ENCODE assay signal across 9 cellular contexts in the genomic region with DNA sequence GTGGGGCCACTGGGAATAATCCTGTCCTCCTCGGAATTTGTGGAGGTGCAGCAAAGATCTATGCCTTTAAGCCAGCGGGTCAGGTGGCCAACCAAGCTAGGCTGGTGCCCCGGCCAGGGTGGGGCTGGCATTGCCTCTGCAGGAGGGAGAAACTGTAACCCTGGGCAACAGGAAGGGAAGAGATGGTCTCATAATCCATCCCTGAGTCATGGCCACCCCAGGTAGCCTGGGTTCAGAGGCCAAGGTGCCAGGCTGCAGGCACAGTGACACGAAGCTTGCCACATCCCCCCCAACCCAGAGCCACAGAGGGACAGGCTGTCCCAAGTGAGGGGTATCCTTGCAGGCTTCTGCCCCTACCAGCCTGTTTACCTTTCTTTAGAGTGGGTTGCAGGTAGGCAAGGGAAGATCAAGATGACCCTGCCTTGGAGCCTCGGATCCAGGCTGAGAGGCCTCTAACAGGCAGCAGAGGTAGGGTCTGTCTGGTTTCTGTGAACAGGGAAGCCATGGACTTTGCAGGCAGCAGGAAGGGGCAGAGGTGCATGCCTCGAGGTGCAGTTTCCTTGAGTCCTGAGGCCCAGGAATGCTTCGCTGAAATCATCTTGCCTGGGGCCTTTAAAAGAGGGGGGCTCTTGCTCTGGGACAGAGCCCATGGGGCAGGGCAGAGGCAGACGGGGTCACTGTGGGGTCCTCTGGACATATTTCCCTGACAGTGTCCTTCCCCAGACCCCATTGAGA. TPM values are rescaled to one million over a fixed set of nuclear protein-coding genes. Genes with fewer than 3 reads are reported as not detected.
DNase-seq lines count a peak whose midpoint lies in the region; ATAC-seq, FAIRE-seq and TF ChIP-seq lines count a peak whose summit lies in the region.
"Had no signal": no experiment of that assay in that cellular context is flagged by ENCODE, and none has a peak within 500 bp of the region (broad histone marks: within the 10 kb centered on the region; RNA-seq: fewer than 3 reads in every experiment).

No MANE protein-coding gene starts in this region.

- POLR2A ChIA-PET in activated CD4-positive, alpha-beta memory T cell treated with anti-CD3 and anti-CD28 coated beads for 36 hours (lab: Charles Lee) = interaction anchor here (7.1 kb wide), 1 partner anchor 23 kb away, joined by 97 read pairs; the partner anchor contains the start of gene RPL23
- POLR2A ChIA-PET in HEK293T (lab: Yijun Ruan, JAX) = interaction anchor here (5.1 to 8.4 kb wide), 2 partner anchors 7 to 20 kb away, joined by 42 to 125 read pairs; partner anchors contain the start of gene RPL23

- intact Hi-C loops in activated CD4-positive, alpha-beta memory T cell treated with anti-CD3 and anti-CD28 coated beads for 36 hours (cut with micrococcal nuclease) = loop anchor here (5.0 kb wide), 1 partner anchor 93 kb away; the partner anchor contains the start of gene FBXO47

- H3K4me3 ChIP-seq in keratinocyte (ENCODE audit: control insufficient read depth in 2 of 3, extremely low read depth in 1 of 3, insufficient read depth in 2 of 3, low read depth in 1 of 3, low read length in 3 of 3) (peak overlapping the region in 1 of 3 experiments; percentile 5), stomach smooth muscle (ENCODE audit: low read length in 2 of 2) (peak overlapping the region in 1 of 2 donors; percentile 62)

- H3K27me3 ChIP-seq in keratinocyte (ENCODE audit: control insufficient read depth, extremely low read depth, insufficient read depth, low read length) (no peaks in the 10 kb centered on the region), stomach smooth muscle (ENCODE audit: control insufficient read depth in 1 of 2, insufficient read depth in 2 of 2, low read length in 2 of 2) (no peaks in the 10 kb centered on the region)

- FAIRE-seq in keratinocyte (lab: Jason Lieb, UNC) = no peak
- FAIRE-seq: frontal cortex had no signal

- H3K4me1 ChIP-seq in keratinocyte (ENCODE audit: control insufficient read depth, extremely low read depth, insufficient read depth, low read length) (peaks cover 64% of the 10 kb centered on the region), stomach smooth muscle (ENCODE audit: control insufficient read depth, insufficient read depth, low read length) (peaks cover 62% of the 10 kb centered on the region)

- H3K4me1 Mint-ChIP-seq in T-helper 1 cell treated with Interleukin-12 subunit alpha and Interleukin-12 subunit beta and Interleukin-4 antibody, amounts not matched to agents 30 μg/mL and 1 μg/mL, for 36 hours (ENCODE audit: low read depth) = peaks cover 54% of the 10 kb centered on the region
- peaks cover 75% of the 10 kb centered on the region for H3K4me1 Mint-ChIP-seq in activated CD4-positive, alpha-beta memory T cell treated with anti-CD3 and anti-CD28 coated beads for 36 hours (ENCODE audit: low read depth)

- H3K79me2 ChIP-seq in keratinocyte (ENCODE audit: control insufficient read depth, insufficient read depth, low read length) = peaks cover 85% of the 10 kb centered on the region

- H2AFZ ChIP-seq in keratinocyte (ENCODE audit: control insufficient read depth, low read length) = no peak overlapping the region

- H3K36me3 ChIP-seq in keratinocyte (ENCODE audit: control insufficient read depth in 2 of 2, extremely low read depth in 1 of 2, insufficient read depth in 2 of 2, low read length in 2 of 2) (peaks cover 25 to 29% of the 10 kb centered on the region in 2 experiments), stomach smooth muscle (ENCODE audit: control insufficient read depth in 2 of 2, insufficient read depth in 2 of 2, low read length in 2 of 2) (peaks cover 4 to 13% of the 10 kb centered on the region in 2 donors)

- H3K9ac ChIP-seq in keratinocyte (ENCODE audit: control insufficient read depth, extremely low read depth, insufficient read depth, low read length) = no peak overlapping the region
- peak overlapping the region; percentile 30 to 42 for H3K9ac ChIP-seq in stomach smooth muscle (ENCODE audit: low read length in 2 of 2)

- H3K36me3 Mint-ChIP-seq in T-helper 1 cell treated with Interleukin-12 subunit alpha and Interleukin-12 subunit beta and Interleukin-4 antibody, amounts not matched to agents 30 μg/mL and 1 μg/mL, for 36 hours (ENCODE audit: low read depth) = peaks cover 15% of the 10 kb centered on the region
- peaks cover 23% of the 10 kb centered on the region for H3K36me3 Mint-ChIP-seq in activated CD4-positive, alpha-beta memory T cell treated with anti-CD3 and anti-CD28 coated beads for 36 hours

- H3K4me2 ChIP-seq in keratinocyte (ENCODE audit: control insufficient read depth, extremely low read depth, insufficient read depth, low read depth, low read length) = peak overlapping the region; percentile 99

- H3K9me1 ChIP-seq in keratinocyte (ENCODE audit: control insufficient read depth, extremely low read depth, insufficient read depth, low read length) = peaks cover 5% of the 10 kb centered on the region

- H3K9me3 Mint-ChIP-seq in T-helper 1 cell treated with Interleukin-12 subunit alpha and Interleukin-12 subunit beta and Interleukin-4 antibody, amounts not matched to agents 30 μg/mL and 1 μg/mL, for 36 hours = no peaks in the 10 kb centered on the region
- no peaks in the 10 kb centered on the region for H3K9me3 Mint-ChIP-seq in activated CD4-positive, alpha-beta memory T cell treated with anti-CD3 and anti-CD28 coated beads for 36 hours

- ATAC-seq in GM21390 (IDR thresholded peaks at IDR 0.05; ENCODE audit: unreplicated experiment) = no peak

- dilution Hi-C loops in keratinocyte (cut with MboI; ENCODE audit: extremely low pct_ligation_motif_present, low sequenced_read_pairs) = no loop called here

- TF ChIP-seq CTCF in keratinocyte (optimal IDR thresholded peaks at IDR 0.05 in 1 of 3, IDR thresholded peaks at IDR 0.05 in 1 of 3, conservative IDR thresholded peaks at IDR 0.05 in 1 of 3; ENCODE audit: extremely low read depth in 1 of 3, insufficient read depth in 2 of 3, low read length in 3 of 3) = no peak

- no peaks in the 10 kb centered on the region for H3K27me3 Mint-ChIP-seq in T-helper 1 cell treated with Interleukin-12 subunit alpha and Interleukin-12 subunit beta and Interleukin-4 antibody, amounts not matched to agents 30 μg/mL and 1 μg/mL, for 36 hours (ENCODE audit: low read depth)
- H3K27me3 Mint-ChIP-seq in activated CD4-positive, alpha-beta memory T cell treated with anti-CD3 and anti-CD28 coated beads for 36 hours = no peaks in the 10 kb centered on the region

- H3K27ac ChIP-seq in keratinocyte (ENCODE audit: control insufficient read depth, insufficient read depth, low read length) (no peak overlapping the region), stomach smooth muscle (ENCODE audit: low read length) (peak overlapping the region; percentile 53)

- no peak overlapping the region for H3K27ac Mint-ChIP-seq in T-helper 1 cell treated with Interleukin-12 subunit alpha and Interleukin-12 subunit beta and Interleukin-4 antibody, amounts not matched to agents 30 μg/mL and 1 μg/mL, for 36 hours
- peak overlapping the region; percentile 80 for H3K27ac Mint-ChIP-seq in activated CD4-positive, alpha-beta memory T cell treated with anti-CD3 and anti-CD28 coated beads for 36 hours

- CTCF ChIA-PET in activated CD4-positive, alpha-beta memory T cell treated with anti-CD3 and anti-CD28 coated beads for 36 hours (lab: Charles Lee) = interaction anchor here (1.2 to 3.0 kb wide), 4 partner anchors 20 to 52 kb away, joined by 3 to 16 read pairs (median 5); partner anchors contain the start of gene LASP1NB
- CTCF ChIA-PET in HEK293T (lab: Yijun Ruan, JAX) = interaction anchor here (0.7 kb wide), 1 partner anchor 301 kb away, joined by 3 read pairs; no protein-coding TSS in a partner anchor

- peaks cover 28% of the 10 kb centered on the region for H4K20me1 ChIP-seq in keratinocyte (ENCODE audit: control insufficient read depth, extremely low read depth, insufficient read depth, low read length)

- peak overlapping the region; percentile 28 for H3K4me3 Mint-ChIP-seq in T-helper 1 cell treated with Interleukin-12 subunit alpha and Interleukin-12 subunit beta and Interleukin-4 antibody, amounts not matched to agents 30 μg/mL and 1 μg/mL, for 36 hours
- no peak overlapping the region for H3K4me3 Mint-ChIP-seq in activated CD4-positive, alpha-beta memory T cell treated with anti-CD3 and anti-CD28 coated beads for 36 hours

- H3K9me3 ChIP-seq in keratinocyte (ENCODE audit: control insufficient read depth, low read depth, low read length) (no peaks in the 10 kb centered on the region), stomach smooth muscle (ENCODE audit: control insufficient read depth in 2 of 2, low read length in 2 of 2) (no peaks in the 10 kb centered on the region)

- no peak for DNase-seq in T-helper 1 cell
- no peak for DNase-seq in activated CD4-positive, alpha-beta memory T cell treated with anti-CD3 and anti-CD28 coated beads for 36 hours
- DNase-seq in keratinocyte (ENCODE audit: low read depth, low spot score) = no peak
- no peak for DNase-seq in iPS-NIHi11 (ENCODE audit: low spot score)
- no peak for DNase-seq in HEK293T (ENCODE audit: extremely low spot score)

RNA-seq across cellular contexts. Expression of gene LASP1, which starts 4.0 kb away (rescaled TPM):
- total RNA-seq in activated CD4-positive, alpha-beta memory T cell treated with anti-CD3 and anti-CD28 coated beads for 36 hours = 100 to 1,000 TPM; 134 to 139 TPM
- 72.5 to 117 TPM (median 88.1 TPM) in 3 replicates for polyA plus RNA-seq in keratinocyte
- polyA plus RNA-seq in keratinocyte (2011; ENCODE audit: low read depth) = 60.3 TPM
- 84.7 and 110 TPM in 2 replicates for polyA plus RNA-seq in keratinocyte (2011; cell fraction: cytosol; rRNA removed)
- polyA plus RNA-seq in keratinocyte (2011; cell fraction: nucleus; rRNA removed) = 103 and 116 TPM in 2 replicates
- 51.4 and 174 TPM in 2 replicates for polyA plus RNA-seq in keratinocyte (2012; ENCODE audit: low replicate concordance)
- 134 to 233 TPM (median 138 TPM) in 3 replicates for polyA minus RNA-seq in keratinocyte
- 335 TPM for polyA minus RNA-seq in keratinocyte (2011; cell fraction: cytosol; rRNA and poly(A)+ RNA removed)
- 76.9 and 90.5 TPM in 2 replicates for polyA minus RNA-seq in keratinocyte (2011; cell fraction: nucleus; rRNA and poly(A)+ RNA removed)

RNA-seq across cellular contexts. Expression of gene RPL23, which starts 20.3 kb away (rescaled TPM):
- total RNA-seq in activated CD4-positive, alpha-beta memory T cell treated with anti-CD3 and anti-CD28 coated beads for 36 hours = 1,000 to 10,000 TPM; 1,774 to 1,791 TPM
- polyA plus RNA-seq in keratinocyte = 2,125 to 2,966 TPM (median 2,468 TPM) in 3 replicates
- polyA plus RNA-seq in keratinocyte (2011; ENCODE audit: low read depth) = 7,440 TPM
- polyA plus RNA-seq in keratinocyte (2011; cell fraction: cytosol; rRNA removed) = 2,699 and 3,057 TPM in 2 replicates
- 628 and 824 TPM in 2 replicates for polyA plus RNA-seq in keratinocyte (2011; cell fraction: nucleus; rRNA removed)
- 2,108 and 3,125 TPM in 2 replicates for polyA plus RNA-seq in keratinocyte (2012; ENCODE audit: low replicate concordance)
- polyA minus RNA-seq in keratinocyte = 114 to 670 TPM (median 442 TPM) in 3 replicates
- 311 TPM for polyA minus RNA-seq in keratinocyte (2011; cell fraction: cytosol; rRNA and poly(A)+ RNA removed)
- polyA minus RNA-seq in keratinocyte (2011; cell fraction: nucleus; rRNA and poly(A)+ RNA removed) = 76.0 and 133 TPM in 2 replicates

RNA-seq across cellular contexts. Expression of gene CWC25, which starts 48.7 kb away (rescaled TPM):
- total RNA-seq in activated CD4-positive, alpha-beta memory T cell treated with anti-CD3 and anti-CD28 coated beads for 36 hours = 10 to 100 TPM; 21.1 to 21.5 TPM
- 12.7 to 15.3 TPM (median 14.9 TPM) in 3 replicates for polyA plus RNA-seq in keratinocyte
- 53.7 TPM for polyA plus RNA-seq in keratinocyte (2011; ENCODE audit: low read depth)
- 8.1 and 10.5 TPM in 2 replicates for polyA plus RNA-seq in keratinocyte (2011; cell fraction: cytosol; rRNA removed)
- polyA plus RNA-seq in keratinocyte (2011; cell fraction: nucleus; rRNA removed) = 40.1 and 44.1 TPM in 2 replicates
- 11.6 and 36.1 TPM in 2 replicates for polyA plus RNA-seq in keratinocyte (2012; ENCODE audit: low replicate concordance)
- 5.4 to 8.3 TPM (median 7.5 TPM) in 3 replicates for polyA minus RNA-seq in keratinocyte
- 5.9 TPM for polyA minus RNA-seq in keratinocyte (2011; cell fraction: cytosol; rRNA and poly(A)+ RNA removed)
- polyA minus RNA-seq in keratinocyte (2011; cell fraction: nucleus; rRNA and poly(A)+ RNA removed) = 6.0 and 11.3 TPM in 2 replicates
